In genomic region chr2:205911306-205911705, GRCh38 we compare ENCODE assay signal across 22 cellular contexts.
"Had no signal": no experiment of that assay in that cellular context is flagged by ENCODE, and none has a peak within 500 bp of the region (broad histone marks: within the 10 kb centered on the region; RNA-seq: fewer than 3 reads in every experiment).

No MANE protein-coding gene starts in this region.

- H3K9me3 Mint-ChIP-seq: naive B cell had no signal

- H3K27ac ChIP-seq: coronary artery, dorsolateral prefrontal cortex, epithelial cell of prostate, esophagus squamous epithelium, gastrocnemius medialis, heart right ventricle, left lung, lower lobe of right lung had no signal

- H3K4me1 Mint-ChIP-seq: naive B cell had no signal

- H3K36me3 ChIP-seq: esophagus squamous epithelium, gastrocnemius medialis, heart right ventricle, left lung, lower lobe of right lung had no signal

- DNase-seq: dermis blood vessel endothelial cell; dorsolateral prefrontal cortex; effector CD4-positive, alpha-beta T cell; effector memory CD4-positive, alpha-beta T cell; erythroblast; esophagus squamous epithelium; foreskin fibroblast; foreskin melanocyte; gastrocnemius medialis; glutamatergic neuron; head of caudate nucleus; heart right ventricle; hippocampal formation; left cardiac atrium; left lung; left ventricle myocardium superior; lower lobe of right lung; mesenchymal stem cell; mucosa of descending colon; naive B cell had no signal

- H3K4me1 ChIP-seq: esophagus squamous epithelium, gastrocnemius medialis, heart right ventricle, left lung, lower lobe of right lung had no signal

- H3K36me3 Mint-ChIP-seq: naive B cell had no signal

- H3K9me3 ChIP-seq: esophagus squamous epithelium, gastrocnemius medialis, left lung, lower lobe of right lung, mucosa of descending colon had no signal

- H3K4me3 Mint-ChIP-seq: naive B cell had no signal

- H3K27me3 ChIP-seq: left lung had no signal

- H3K4me3 ChIP-seq: coronary artery, dorsolateral prefrontal cortex, esophagus squamous epithelium, gastrocnemius medialis, heart right ventricle, left lung, lower lobe of right lung, mucosa of descending colon had no signal
